In the genomic region with DNA sequence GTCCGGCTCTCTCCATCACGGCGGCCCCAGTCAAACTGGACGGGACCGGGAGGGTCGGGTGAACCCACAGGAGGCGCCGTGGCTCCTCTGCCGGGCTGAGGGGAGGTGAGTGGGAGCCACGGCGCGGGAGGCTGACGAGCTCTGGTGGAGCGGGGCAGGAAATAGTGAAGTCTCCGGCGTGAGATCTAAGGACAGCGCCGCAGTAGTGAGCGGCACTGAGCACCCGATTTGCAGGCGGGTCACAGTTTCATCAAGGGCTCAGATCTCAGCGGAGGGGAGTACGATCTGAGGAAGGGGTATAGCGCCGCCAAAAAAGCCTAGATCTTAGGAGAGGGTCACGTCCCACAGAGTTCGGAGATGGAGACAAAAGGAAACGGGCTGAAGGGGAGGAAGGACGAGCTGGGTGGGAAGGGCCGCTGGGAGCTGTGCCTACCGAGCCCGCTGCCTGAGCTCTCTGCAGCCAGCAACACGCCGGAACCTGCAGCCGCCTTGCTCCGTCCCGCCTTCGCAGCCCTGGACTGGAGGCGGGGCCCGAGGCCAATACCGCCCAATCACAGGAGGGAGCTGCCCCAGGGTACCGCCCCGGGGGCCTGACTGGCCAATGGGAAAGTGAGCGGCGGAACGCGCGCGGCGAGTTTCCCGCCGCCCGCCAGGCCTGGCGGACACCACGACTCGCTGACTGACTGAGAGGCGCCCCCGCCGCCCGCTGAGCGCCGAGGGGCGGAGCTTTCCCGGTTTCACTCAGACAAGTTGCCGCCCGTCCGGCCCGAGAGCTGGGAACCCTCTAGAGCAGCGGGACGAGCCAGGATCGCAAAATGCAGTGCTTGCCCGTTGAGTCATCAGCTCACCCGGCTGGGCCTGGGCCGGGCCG, we compare ENCODE assay signal across 1 cellular context.
TF ChIP-seq lines count a peak whose summit lies in the region.

No MANE protein-coding gene starts in this region.

TF ChIP-seq in HepG2, 621 proteins besides CTCF, POLR2A, EP300 and RAD21 (continued from another document and continues in another):
- TF ChIP-seq, protein P1, sequence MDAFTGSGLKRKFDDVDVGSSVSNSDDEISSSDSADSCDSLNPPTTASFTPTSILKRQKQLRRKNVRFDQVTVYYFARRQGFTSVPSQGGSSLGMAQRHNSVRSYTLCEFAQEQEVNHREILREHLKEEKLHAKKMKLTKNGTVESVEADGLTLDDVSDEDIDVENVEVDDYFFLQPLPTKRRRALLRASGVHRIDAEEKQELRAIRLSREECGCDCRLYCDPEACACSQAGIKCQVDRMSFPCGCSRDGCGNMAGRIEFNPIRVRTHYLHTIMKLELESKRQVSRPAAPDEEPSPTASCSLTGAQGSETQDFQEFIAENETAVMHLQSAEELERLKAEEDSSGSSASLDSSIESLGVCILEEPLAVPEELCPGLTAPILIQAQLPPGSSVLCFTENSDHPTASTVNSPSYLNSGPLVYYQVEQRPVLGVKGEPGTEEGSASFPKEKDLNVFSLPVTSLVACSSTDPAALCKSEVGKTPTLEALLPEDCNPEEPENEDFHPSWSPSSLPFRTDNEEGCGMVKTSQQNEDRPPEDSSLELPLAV (CRISPR knock-in tag; conservative IDR thresholded peaks at IDR 0.05; ENCODE audit: low read depth), result no peak
- TF ChIP-seq, protein P2, sequence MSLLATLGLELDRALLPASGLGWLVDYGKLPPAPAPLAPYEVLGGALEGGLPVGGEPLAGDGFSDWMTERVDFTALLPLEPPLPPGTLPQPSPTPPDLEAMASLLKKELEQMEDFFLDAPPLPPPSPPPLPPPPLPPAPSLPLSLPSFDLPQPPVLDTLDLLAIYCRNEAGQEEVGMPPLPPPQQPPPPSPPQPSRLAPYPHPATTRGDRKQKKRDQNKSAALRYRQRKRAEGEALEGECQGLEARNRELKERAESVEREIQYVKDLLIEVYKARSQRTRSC (CRISPR knock-in tag; IDR thresholded peaks at IDR 0.05; ENCODE audit: low read depth), result no peak
- TF ChIP-seq CCDC6 (CRISPR knock-in tag; IDR thresholded peaks at IDR 0.05) (peak; percentile 72; the same call in 1 of the 2 replicates), TSC22D2 (CRISPR knock-in tag; IDR thresholded peaks at IDR 0.05; ENCODE audit: borderline replicate concordance) (no peak), NFYB (CRISPR knock-in tag; IDR thresholded peaks at IDR 0.05) (peak; percentile 97), NR2F2 (IDR thresholded peaks at IDR 0.05; ENCODE audit: borderline replicate concordance, low read depth) (no peak), HNRNPK (IDR thresholded peaks at IDR 0.05; ENCODE audit: low read depth, low read length, poor library complexity, severe bottlenecking) (peak; percentile 67), ATF7-NPFF (CRISPR knock-in tag; IDR thresholded peaks at IDR 0.05; ENCODE audit: low read depth) (peak; percentile 95), ZFY (CRISPR knock-in tag; IDR thresholded peaks at IDR 0.05) (peak; percentile 64), ZNF20 (CRISPR knock-in tag; IDR thresholded peaks at IDR 0.05) (peak; percentile 79; the same call in 1 of the 2 replicates), RELA (CRISPR knock-in tag; IDR thresholded peaks at IDR 0.05) (no peak), ZNF235 (CRISPR knock-in tag; IDR thresholded peaks at IDR 0.05; ENCODE audit: borderline replicate concordance) (no peak), WIZ (CRISPR knock-in tag; IDR thresholded peaks at IDR 0.05) (no peak), CBX2 (IDR thresholded peaks at IDR 0.05; ENCODE audit: low read depth, low read length) (no peak), CBX2 (CRISPR knock-in tag; IDR thresholded peaks at IDR 0.05; ENCODE audit: low read depth) (no peak; the same call in 1 of the 2 replicates), ZNF883 (CRISPR knock-in tag; IDR thresholded peaks at IDR 0.05; ENCODE audit: not compliant biosample characterization) (peak; percentile 62), RORA (CRISPR knock-in tag; IDR thresholded peaks at IDR 0.05) (no peak), SIX1 (CRISPR knock-in tag; IDR thresholded peaks at IDR 0.05; ENCODE audit: borderline replicate concordance) (no peak), TMF1 (CRISPR knock-in tag; IDR thresholded peaks at IDR 0.05; ENCODE audit: low read depth) (peak; percentile 73; the same call in 1 of the 2 replicates), IRF2 (CRISPR knock-in tag; IDR thresholded peaks at IDR 0.05) (peak; percentile 65; the same call in 1 of the 2 replicates), FOXC1 (CRISPR knock-in tag; IDR thresholded peaks at IDR 0.05; ENCODE audit: borderline replicate concordance) (peak; percentile 74), SIN3A (IDR thresholded peaks at IDR 0.05; ENCODE audit: borderline replicate concordance, low read depth, low read length) (peak; percentile 26; the same call in 1 of the 2 replicates), ZNF430 (CRISPR knock-in tag; IDR thresholded peaks at IDR 0.05) (peak; percentile 47), PAX8 (CRISPR knock-in tag; IDR thresholded peaks at IDR 0.05; ENCODE audit: borderline replicate concordance) (0 out of 2 replicates have a peak, but pooled peaks have one; percentile 81), NFE2 (CRISPR knock-in tag; IDR thresholded peaks at IDR 0.05) (no peak), CEBPG (CRISPR knock-in tag; IDR thresholded peaks at IDR 0.05) (peak; percentile 5; the same call in 1 of the 2 replicates), ZFX (CRISPR knock-in tag; IDR thresholded peaks at IDR 0.05; ENCODE audit: low read depth) (peak; percentile 66)
- TF ChIP-seq, protein P3, sequence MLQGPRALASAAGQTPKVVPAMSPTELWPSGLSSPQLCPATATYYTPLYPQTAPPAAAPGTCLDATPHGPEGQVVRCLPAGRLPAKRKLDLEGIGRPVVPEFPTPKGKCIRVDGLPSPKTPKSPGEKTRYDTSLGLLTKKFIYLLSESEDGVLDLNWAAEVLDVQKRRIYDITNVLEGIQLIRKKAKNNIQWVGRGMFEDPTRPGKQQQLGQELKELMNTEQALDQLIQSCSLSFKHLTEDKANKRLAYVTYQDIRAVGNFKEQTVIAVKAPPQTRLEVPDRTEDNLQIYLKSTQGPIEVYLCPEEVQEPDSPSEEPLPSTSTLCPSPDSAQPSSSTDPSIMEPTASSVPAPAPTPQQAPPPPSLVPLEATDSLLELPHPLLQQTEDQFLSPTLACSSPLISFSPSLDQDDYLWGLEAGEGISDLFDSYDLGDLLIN (CRISPR knock-in tag; IDR thresholded peaks at IDR 0.05; ENCODE audit: borderline replicate concordance), result peak; percentile 82; the same call in 1 of the 2 replicates
- TF ChIP-seq, protein P4, sequence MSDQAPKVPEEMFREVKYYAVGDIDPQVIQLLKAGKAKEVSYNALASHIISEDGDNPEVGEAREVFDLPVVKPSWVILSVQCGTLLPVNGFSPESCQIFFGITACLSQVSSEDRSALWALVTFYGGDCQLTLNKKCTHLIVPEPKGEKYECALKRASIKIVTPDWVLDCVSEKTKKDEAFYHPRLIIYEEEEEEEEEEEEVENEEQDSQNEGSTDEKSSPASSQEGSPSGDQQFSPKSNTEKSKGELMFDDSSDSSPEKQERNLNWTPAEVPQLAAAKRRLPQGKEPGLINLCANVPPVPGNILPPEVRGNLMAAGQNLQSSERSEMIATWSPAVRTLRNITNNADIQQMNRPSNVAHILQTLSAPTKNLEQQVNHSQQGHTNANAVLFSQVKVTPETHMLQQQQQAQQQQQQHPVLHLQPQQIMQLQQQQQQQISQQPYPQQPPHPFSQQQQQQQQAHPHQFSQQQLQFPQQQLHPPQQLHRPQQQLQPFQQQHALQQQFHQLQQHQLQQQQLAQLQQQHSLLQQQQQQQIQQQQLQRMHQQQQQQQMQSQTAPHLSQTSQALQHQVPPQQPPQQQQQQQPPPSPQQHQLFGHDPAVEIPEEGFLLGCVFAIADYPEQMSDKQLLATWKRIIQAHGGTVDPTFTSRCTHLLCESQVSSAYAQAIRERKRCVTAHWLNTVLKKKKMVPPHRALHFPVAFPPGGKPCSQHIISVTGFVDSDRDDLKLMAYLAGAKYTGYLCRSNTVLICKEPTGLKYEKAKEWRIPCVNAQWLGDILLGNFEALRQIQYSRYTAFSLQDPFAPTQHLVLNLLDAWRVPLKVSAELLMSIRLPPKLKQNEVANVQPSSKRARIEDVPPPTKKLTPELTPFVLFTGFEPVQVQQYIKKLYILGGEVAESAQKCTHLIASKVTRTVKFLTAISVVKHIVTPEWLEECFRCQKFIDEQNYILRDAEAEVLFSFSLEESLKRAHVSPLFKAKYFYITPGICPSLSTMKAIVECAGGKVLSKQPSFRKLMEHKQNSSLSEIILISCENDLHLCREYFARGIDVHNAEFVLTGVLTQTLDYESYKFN (CRISPR knock-in tag; conservative IDR thresholded peaks at IDR 0.05), result peak; percentile 58
- TF ChIP-seq, protein P5, sequence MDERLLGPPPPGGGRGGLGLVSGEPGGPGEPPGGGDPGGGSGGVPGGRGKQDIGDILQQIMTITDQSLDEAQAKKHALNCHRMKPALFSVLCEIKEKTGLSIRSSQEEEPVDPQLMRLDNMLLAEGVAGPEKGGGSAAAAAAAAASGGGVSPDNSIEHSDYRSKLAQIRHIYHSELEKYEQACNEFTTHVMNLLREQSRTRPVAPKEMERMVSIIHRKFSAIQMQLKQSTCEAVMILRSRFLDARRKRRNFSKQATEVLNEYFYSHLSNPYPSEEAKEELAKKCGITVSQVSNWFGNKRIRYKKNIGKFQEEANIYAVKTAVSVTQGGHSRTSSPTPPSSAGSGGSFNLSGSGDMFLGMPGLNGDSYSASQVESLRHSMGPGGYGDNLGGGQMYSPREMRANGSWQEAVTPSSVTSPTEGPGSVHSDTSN (CRISPR knock-in tag; IDR thresholded peaks at IDR 0.05), result peak; percentile 66
- TF ChIP-seq, protein P6, sequence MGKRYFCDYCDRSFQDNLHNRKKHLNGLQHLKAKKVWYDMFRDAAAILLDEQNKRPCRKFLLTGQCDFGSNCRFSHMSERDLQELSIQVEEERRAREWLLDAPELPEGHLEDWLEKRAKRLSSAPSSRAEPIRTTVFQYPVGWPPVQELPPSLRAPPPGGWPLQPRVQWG (CRISPR knock-in tag; IDR thresholded peaks at IDR 0.05; ENCODE audit: borderline replicate concordance, low read depth), result no peak
- TF ChIP-seq, protein P7, sequence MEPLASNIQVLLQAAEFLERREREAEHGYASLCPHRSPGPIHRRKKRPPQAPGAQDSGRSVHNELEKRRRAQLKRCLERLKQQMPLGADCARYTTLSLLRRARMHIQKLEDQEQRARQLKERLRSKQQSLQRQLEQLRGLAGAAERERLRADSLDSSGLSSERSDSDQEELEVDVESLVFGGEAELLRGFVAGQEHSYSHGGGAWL (CRISPR knock-in tag; IDR thresholded peaks at IDR 0.05), result peak; percentile 75; the same call in 1 of the 2 replicates
- TF ChIP-seq, protein P8, sequence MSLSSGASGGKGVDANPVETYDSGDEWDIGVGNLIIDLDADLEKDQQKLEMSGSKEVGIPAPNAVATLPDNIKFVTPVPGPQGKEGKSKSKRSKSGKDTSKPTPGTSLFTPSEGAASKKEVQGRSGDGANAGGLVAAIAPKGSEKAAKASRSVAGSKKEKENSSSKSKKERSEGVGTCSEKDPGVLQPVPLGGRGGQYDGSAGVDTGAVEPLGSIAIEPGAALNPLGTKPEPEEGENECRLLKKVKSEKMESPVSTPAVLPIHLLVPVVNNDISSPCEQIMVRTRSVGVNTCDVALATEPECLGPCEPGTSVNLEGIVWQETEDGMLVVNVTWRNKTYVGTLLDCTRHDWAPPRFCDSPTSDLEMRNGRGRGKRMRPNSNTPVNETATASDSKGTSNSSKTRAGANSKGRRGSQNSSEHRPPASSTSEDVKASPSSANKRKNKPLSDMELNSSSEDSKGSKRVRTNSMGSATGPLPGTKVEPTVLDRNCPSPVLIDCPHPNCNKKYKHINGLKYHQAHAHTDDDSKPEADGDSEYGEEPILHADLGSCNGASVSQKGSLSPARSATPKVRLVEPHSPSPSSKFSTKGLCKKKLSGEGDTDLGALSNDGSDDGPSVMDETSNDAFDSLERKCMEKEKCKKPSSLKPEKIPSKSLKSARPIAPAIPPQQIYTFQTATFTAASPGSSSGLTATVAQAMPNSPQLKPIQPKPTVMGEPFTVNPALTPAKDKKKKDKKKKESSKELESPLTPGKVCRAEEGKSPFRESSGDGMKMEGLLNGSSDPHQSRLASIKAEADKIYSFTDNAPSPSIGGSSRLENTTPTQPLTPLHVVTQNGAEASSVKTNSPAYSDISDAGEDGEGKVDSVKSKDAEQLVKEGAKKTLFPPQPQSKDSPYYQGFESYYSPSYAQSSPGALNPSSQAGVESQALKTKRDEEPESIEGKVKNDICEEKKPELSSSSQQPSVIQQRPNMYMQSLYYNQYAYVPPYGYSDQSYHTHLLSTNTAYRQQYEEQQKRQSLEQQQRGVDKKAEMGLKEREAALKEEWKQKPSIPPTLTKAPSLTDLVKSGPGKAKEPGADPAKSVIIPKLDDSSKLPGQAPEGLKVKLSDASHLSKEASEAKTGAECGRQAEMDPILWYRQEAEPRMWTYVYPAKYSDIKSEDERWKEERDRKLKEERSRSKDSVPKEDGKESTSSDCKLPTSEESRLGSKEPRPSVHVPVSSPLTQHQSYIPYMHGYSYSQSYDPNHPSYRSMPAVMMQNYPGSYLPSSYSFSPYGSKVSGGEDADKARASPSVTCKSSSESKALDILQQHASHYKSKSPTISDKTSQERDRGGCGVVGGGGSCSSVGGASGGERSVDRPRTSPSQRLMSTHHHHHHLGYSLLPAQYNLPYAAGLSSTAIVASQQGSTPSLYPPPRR (CRISPR knock-in tag; IDR thresholded peaks at IDR 0.05; ENCODE audit: borderline replicate concordance), result peak; percentile 45; the same call in 1 of the 2 replicates
- TF ChIP-seq, protein P9, sequence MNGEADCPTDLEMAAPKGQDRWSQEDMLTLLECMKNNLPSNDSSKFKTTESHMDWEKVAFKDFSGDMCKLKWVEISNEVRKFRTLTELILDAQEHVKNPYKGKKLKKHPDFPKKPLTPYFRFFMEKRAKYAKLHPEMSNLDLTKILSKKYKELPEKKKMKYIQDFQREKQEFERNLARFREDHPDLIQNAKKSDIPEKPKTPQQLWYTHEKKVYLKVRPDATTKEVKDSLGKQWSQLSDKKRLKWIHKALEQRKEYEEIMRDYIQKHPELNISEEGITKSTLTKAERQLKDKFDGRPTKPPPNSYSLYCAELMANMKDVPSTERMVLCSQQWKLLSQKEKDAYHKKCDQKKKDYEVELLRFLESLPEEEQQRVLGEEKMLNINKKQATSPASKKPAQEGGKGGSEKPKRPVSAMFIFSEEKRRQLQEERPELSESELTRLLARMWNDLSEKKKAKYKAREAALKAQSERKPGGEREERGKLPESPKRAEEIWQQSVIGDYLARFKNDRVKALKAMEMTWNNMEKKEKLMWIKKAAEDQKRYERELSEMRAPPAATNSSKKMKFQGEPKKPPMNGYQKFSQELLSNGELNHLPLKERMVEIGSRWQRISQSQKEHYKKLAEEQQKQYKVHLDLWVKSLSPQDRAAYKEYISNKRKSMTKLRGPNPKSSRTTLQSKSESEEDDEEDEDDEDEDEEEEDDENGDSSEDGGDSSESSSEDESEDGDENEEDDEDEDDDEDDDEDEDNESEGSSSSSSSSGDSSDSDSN (CRISPR knock-in tag; IDR thresholded peaks at IDR 0.05), result peak; percentile 72; the same call in 1 of the 2 replicates
- TF ChIP-seq, protein P10, sequence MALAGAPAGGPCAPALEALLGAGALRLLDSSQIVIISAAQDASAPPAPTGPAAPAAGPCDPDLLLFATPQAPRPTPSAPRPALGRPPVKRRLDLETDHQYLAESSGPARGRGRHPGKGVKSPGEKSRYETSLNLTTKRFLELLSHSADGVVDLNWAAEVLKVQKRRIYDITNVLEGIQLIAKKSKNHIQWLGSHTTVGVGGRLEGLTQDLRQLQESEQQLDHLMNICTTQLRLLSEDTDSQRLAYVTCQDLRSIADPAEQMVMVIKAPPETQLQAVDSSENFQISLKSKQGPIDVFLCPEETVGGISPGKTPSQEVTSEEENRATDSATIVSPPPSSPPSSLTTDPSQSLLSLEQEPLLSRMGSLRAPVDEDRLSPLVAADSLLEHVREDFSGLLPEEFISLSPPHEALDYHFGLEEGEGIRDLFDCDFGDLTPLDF (CRISPR knock-in tag; IDR thresholded peaks at IDR 0.05), result peak; percentile 99
